In genomic region chr5:180052211-180052818, GRCh38 we compare ENCODE assay signal across 25 cellular contexts.
"Had no signal": no experiment of that assay in that cellular context is flagged by ENCODE, and none has a peak within 500 bp of the region (broad histone marks: within the 10 kb centered on the region; RNA-seq: fewer than 3 reads in every experiment).

No MANE protein-coding gene starts in this region.

- H3K27ac Mint-ChIP-seq: activated naive CD8-positive, alpha-beta T cell; activated T-helper 2 cell treated with anti-CD3 and anti-CD28 coated beads, Interferon-gamma antibody, Interleukin-2, Interleukin-4, amounts not matched to agents 10 μg/mL and 5 μg/mL and 100 μg/mL, durations not matched to agents 14 hours and 24 hours and 36 hours; T-cell; T-helper 2 cell treated with Interferon-gamma antibody and Interleukin-4, amounts not matched to agents 5 μg/mL and 100 μg/mL, for 36 hours had no signal

- H3K27me3 Mint-ChIP-seq: activated naive CD8-positive, alpha-beta T cell; effector memory CD8-positive, alpha-beta T cell; naive B cell; T-cell had no signal

- ATAC-seq: effector memory CD8-positive, alpha-beta T cell; gastroesophageal sphincter; left cardiac atrium; left ventricle myocardium superior; sciatic nerve; T-cell had no signal

- H3K36me3 Mint-ChIP-seq: T-cell had no signal

- H3K4me3 Mint-ChIP-seq: activated naive CD8-positive, alpha-beta T cell; effector memory CD8-positive, alpha-beta T cell; T-cell; T-helper 2 cell treated with Interferon-gamma antibody and Interleukin-4, amounts not matched to agents 5 μg/mL and 100 μg/mL, for 36 hours had no signal

- H3K9me3 Mint-ChIP-seq: activated T-helper 2 cell treated with anti-CD3 and anti-CD28 coated beads, Interferon-gamma antibody, Interleukin-2, Interleukin-4, amounts not matched to agents 10 μg/mL and 5 μg/mL and 100 μg/mL, durations not matched to agents 14 hours and 24 hours and 36 hours; effector memory CD8-positive, alpha-beta T cell; naive B cell; T-cell; T-helper 2 cell treated with Interferon-gamma antibody and Interleukin-4, amounts not matched to agents 5 μg/mL and 100 μg/mL, for 36 hours had no signal

- DNase-seq: activated CD4-positive, alpha-beta T cell treated with anti-CD3 and anti-CD28 coated beads for 4 hours; activated CD4-positive, alpha-beta T cell treated with anti-CD3 and anti-CD28 coated beads, Interleukin-2, amount 50 U/mL, for 48 hours; activated CD8-positive, alpha-beta memory T cell treated with anti-CD3 and anti-CD28 coated beads, Interleukin-2, amount 50 U/mL, for 4 hours; activated T-cell treated with anti-CD3 and anti-CD28 coated beads, Interleukin-2, amount 50 U/mL, for 1 hour; anterior cingulate cortex; cortex of kidney; effector memory CD8-positive, alpha-beta T cell; erythroblast; head of caudate nucleus; hippocampal formation; left cardiac atrium; left ventricle myocardium superior; naive B cell; ovary; retina; stimulated activated CD4-positive, alpha-beta T cell treated with anti-CD3 and anti-CD28 coated beads, Interleukin-12 subunit alpha, Interleukin-12 subunit beta, amount 100 ng/mL, for 4 hours; stimulated activated CD4-positive, alpha-beta T cell treated with anti-CD3 and anti-CD28 coated beads, Interleukin-4, amount 100 ng/mL, for 1 hour; T-cell; testis; transverse colon had no signal
